Comparison of ENCODE assay signal across 8 cellular contexts in genomic region chr7:106282852-106283251, GRCh38. TPM values are rescaled to one million over a fixed set of nuclear protein-coding genes. Genes with fewer than 3 reads are reported as not detected.
DNase-seq lines count a peak whose midpoint lies in the region; ATAC-seq, FAIRE-seq and TF ChIP-seq lines count a peak whose summit lies in the region.

No MANE protein-coding gene starts in this region.

- H3K36me3 Mint-ChIP-seq in CD14-positive monocyte (peaks cover 54 to 55% of the 10 kb centered on the region in 2 donors), astrocyte (ENCODE audit: low read depth, unreplicated experiment) (no peaks in the 10 kb centered on the region)

- H3K9me3 Mint-ChIP-seq in CD14-positive monocyte (peaks cover 0 to 5% (median 3%) of the 10 kb centered on the region in 7 donors), astrocyte (ENCODE audit: unreplicated experiment) (no peaks in the 10 kb centered on the region)

- DNase-seq in CD14-positive monocyte (ENCODE audit: low spot score), result no peak
- no peak for DNase-seq in astrocyte (ENCODE audit: low read depth)
- no peak for DNase-seq in foreskin melanocyte
- no peak for DNase-seq in sciatic nerve (ENCODE audit: low spot score)
- DNase-seq in aorta, result no peak

- H3K9me3 ChIP-seq in HUES6 (ENCODE audit: control insufficient read depth, insufficient read depth, low read depth, low read length) (no peaks in the 10 kb centered on the region), astrocyte (ENCODE audit: insufficient read depth, low read depth, low read length) (no peaks in the 10 kb centered on the region), muscle layer of duodenum (ENCODE audit: control insufficient read depth in 1 of 2, low read length in 2 of 2) (no peaks in the 10 kb centered on the region), aorta (ENCODE audit: control insufficient read depth, low read length) (no peaks in the 10 kb centered on the region)

- H3K9ac ChIP-seq in HUES6 (ENCODE audit: low read length) (no peak overlapping the region), astrocyte (ENCODE audit: low read length) (no peak overlapping the region)

- peaks cover 59% of the 10 kb centered on the region for H3K79me2 ChIP-seq in astrocyte (ENCODE audit: insufficient read depth, low read length)

- peaks cover 42% of the 10 kb centered on the region for H4K20me1 ChIP-seq in astrocyte (ENCODE audit: insufficient read depth, low read length)

- H3K27me3 Mint-ChIP-seq in CD14-positive monocyte (ENCODE audit: low read depth in 3 of 3) (peaks cover 2 to 20% (median 5%) of the 10 kb centered on the region in 3 donors), astrocyte (ENCODE audit: low read depth, unreplicated experiment) (no peaks in the 10 kb centered on the region)

- H3K4me3 ChIP-seq in HUES6 (ENCODE audit: low read depth, low read length) (peak overlapping the region; percentile 99), astrocyte (ENCODE audit: insufficient read depth, low read depth, low read length) (no peak overlapping the region), muscle layer of duodenum (ENCODE audit: low read depth in 1 of 2, low read length in 2 of 2) (peak overlapping the region; percentile 81 to 97), aorta (ENCODE audit: low read length in 2 of 2) (no peak overlapping the region)

- peak overlapping the region; percentile 88 for H3K4me2 ChIP-seq in astrocyte (ENCODE audit: low read length)

- H3K36me3 ChIP-seq in HUES6 (ENCODE audit: control insufficient read depth, insufficient read depth, low read length), result no peaks in the 10 kb centered on the region
- no peaks in the 10 kb centered on the region for H3K36me3 ChIP-seq in astrocyte (ENCODE audit: insufficient read depth, low read length)
- H3K36me3 ChIP-seq in muscle layer of duodenum (ENCODE audit: control insufficient read depth in 1 of 2, insufficient read depth in 2 of 2, low read length in 2 of 2), result no peaks in the 10 kb centered on the region
- H3K36me3 ChIP-seq in aorta (ENCODE audit: control insufficient read depth in 1 of 2, insufficient read depth in 2 of 2, low read length in 1 of 2), result no peaks in the 10 kb centered on the region

- WGBS in aorta, 2 donors, result 89% methylated on average over 3 of the region's 3 CpGs

- peak overlapping the region; percentile 97 for H3K4me3 Mint-ChIP-seq in CD14-positive monocyte
- peak overlapping the region; percentile 87 for H3K4me3 Mint-ChIP-seq in astrocyte (ENCODE audit: unreplicated experiment)

- H2AFZ ChIP-seq in astrocyte (ENCODE audit: low read depth, low read length), result no peak overlapping the region

- TF ChIP-seq CTCF in CD14-positive monocyte (IDR thresholded peaks at IDR 0.05) (no peak), astrocyte (IDR thresholded peaks at IDR 0.05; ENCODE audit: insufficient read depth, low read depth, low read length) (no peak)

- H3K27ac ChIP-seq in HUES6 (ENCODE audit: low read depth, low read length) (no peak overlapping the region), astrocyte (ENCODE audit: low read depth, low read length) (no peak overlapping the region), muscle layer of duodenum (ENCODE audit: low read length) (peak overlapping the region; percentile 96), aorta (ENCODE audit: low read depth in 1 of 2, low read length in 2 of 2) (no peak overlapping the region)

- H3K27ac Mint-ChIP-seq in CD14-positive monocyte (peak overlapping the region in 5 of 7 donors; percentile 77 to 99 (median 84)), astrocyte (ENCODE audit: unreplicated experiment) (no peak overlapping the region)

- H3K4me1 ChIP-seq in HUES6 (ENCODE audit: control insufficient read depth, insufficient read depth, low read length), result peaks cover 26% of the 10 kb centered on the region
- peaks cover 4% of the 10 kb centered on the region for H3K4me1 ChIP-seq in astrocyte (ENCODE audit: insufficient read depth, low read length)
- H3K4me1 ChIP-seq in muscle layer of duodenum (ENCODE audit: control insufficient read depth in 1 of 2, insufficient read depth in 2 of 2, low read length in 2 of 2), result peaks cover 0 to 12% of the 10 kb centered on the region in 2 donors
- H3K4me1 ChIP-seq in aorta (ENCODE audit: control insufficient read depth in 1 of 2, insufficient read depth in 2 of 2, low read length in 2 of 2), result no peaks in the 10 kb centered on the region

- H3K4me1 Mint-ChIP-seq in CD14-positive monocyte (peaks cover 48% of the 10 kb centered on the region), astrocyte (ENCODE audit: low read depth, unreplicated experiment) (peaks cover 4% of the 10 kb centered on the region)

- no peaks in the 10 kb centered on the region for H3K27me3 ChIP-seq in HUES6 (ENCODE audit: control insufficient read depth, insufficient read depth, low read length)
- H3K27me3 ChIP-seq in astrocyte (ENCODE audit: insufficient read depth, low read length), result no peaks in the 10 kb centered on the region
- H3K27me3 ChIP-seq in muscle layer of duodenum (ENCODE audit: low read depth, low read length), result no peaks in the 10 kb centered on the region
- no peaks in the 10 kb centered on the region for H3K27me3 ChIP-seq in aorta (ENCODE audit: control insufficient read depth in 1 of 2, insufficient read depth in 2 of 2, low read length in 1 of 2)

- intact Hi-C loops in CD14-positive monocyte (cut with micrococcal nuclease), result loop anchor here (5.0 to 10.0 kb wide), 2 partner anchors 84 to 172 kb away; no protein-coding TSS in a partner anchor
- intact Hi-C loops in sciatic nerve (cut with DNase I), result no loop called here
- intact Hi-C loops in aorta (cut with DNase I), result loop anchor here (10.0 kb wide), 3 partner anchors 68 to 228 kb away; no protein-coding TSS in a partner anchor

- FAIRE-seq in astrocyte (lab: Jason Lieb, UNC), result no peak

- no peak for ATAC-seq in sciatic nerve
- ATAC-seq in aorta (ENCODE audit: low FRiP score), result no peak
- no peak for ATAC-seq in HG02981 (IDR thresholded peaks at IDR 0.05; ENCODE audit: unreplicated experiment)

RNA-seq across cellular contexts. Expression of gene NAMPT, which starts 1.9 kb away (rescaled TPM):
- polyA plus RNA-seq in CD14-positive monocyte (100 to 1,000 TPM in 1 of 2 donors, 10 to 100 TPM in 1; 71.3 to 133 TPM), aorta (10 to 100 TPM; 36.2 to 46.7 TPM)
- total RNA-seq in astrocyte (42.3 and 52.1 TPM in 2 replicates), sciatic nerve (286 TPM), aorta (100 to 1,000 TPM; 237 to 534 TPM)

Comparison
In these comparisons a context has a peak if more than half of its experiments do, and no peak if none do; other contexts are left out.
1. H3K4me3 ChIP-seq: peak in HUES6 (single experiment) and muscle layer of duodenum (2 of 2); none in astrocyte (single experiment) and aorta (0 of 2).